13 cellular contexts compared by ENCODE assay signal in the genomic region with DNA sequence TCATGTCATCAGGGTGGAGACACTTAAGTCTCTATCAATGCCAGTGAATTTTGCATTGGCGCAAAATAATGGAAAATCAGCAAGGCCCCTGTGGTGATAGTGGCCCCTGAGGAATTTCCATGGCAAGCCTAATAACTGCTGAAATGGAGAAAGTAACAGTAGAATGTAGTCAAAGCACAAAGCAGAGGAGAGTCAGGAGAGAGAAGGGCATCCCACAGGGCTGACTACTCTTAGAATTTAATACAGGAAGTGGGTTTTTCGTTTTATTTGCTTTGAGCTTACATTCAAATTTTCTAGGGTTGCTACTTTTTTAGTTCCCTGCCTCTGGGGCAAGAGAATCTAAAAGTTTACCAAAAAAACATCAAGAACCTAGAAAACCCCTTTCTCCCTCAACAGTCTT. TPM values are rescaled to one million over a fixed set of nuclear protein-coding genes. Genes with fewer than 3 reads are reported as not detected.
A peak's percentile ranks its signal among the peaks of the same experiment; 100 is the strongest.
DNase-seq lines count a peak whose midpoint lies in the region; TF ChIP-seq lines count a peak whose summit lies in the region.
"Had no signal": no experiment of that assay in that cellular context is flagged by ENCODE, and none has a peak within 500 bp of the region (broad histone marks: within the 10 kb centered on the region; RNA-seq: fewer than 3 reads in every experiment).

No MANE protein-coding gene starts in this region.

- TF ChIP-seq CTCF in OCI-LY7 (conservative IDR thresholded peaks at IDR 0.05; ENCODE audit: low read length) (no peak), chondrocyte (IDR thresholded peaks at IDR 0.05) (no peak), transverse colon (IDR thresholded peaks at IDR 0.05) (no peak)

- H2AFZ ChIP-seq in OCI-LY7 (ENCODE audit: low read length), result no peak overlapping the region

- H3K27me3 ChIP-seq in thymus (ENCODE audit: control insufficient read depth, insufficient read depth) (no peaks in the 10 kb centered on the region), transverse colon (no peaks in the 10 kb centered on the region)
- H3K27me3 ChIP-seq: ovary had no signal

- peaks cover 25% of the 10 kb centered on the region for H3K4me1 Mint-ChIP-seq in activated naive CD4-positive, alpha-beta T cell treated with anti-CD3 and anti-CD28 coated beads, Interleukin-2, amount 50 U/mL, for 24 hours
- H3K4me1 Mint-ChIP-seq in chondrocyte (ENCODE audit: low read depth), result peaks cover 12% of the 10 kb centered on the region

- H3K4me3 ChIP-seq in OCI-LY7 (ENCODE audit: low read depth, low read length, poor library complexity, severe bottlenecking) (no peak overlapping the region), thymus (ENCODE audit: low read length) (no peak overlapping the region), transverse colon (no peak overlapping the region)
- H3K4me3 ChIP-seq: ovary had no signal

- CTCF ChIA-PET in OCI-LY7 (lab: Charles Lee; ENCODE audit: unreplicated experiment), result no interaction called here

- no peaks in the 10 kb centered on the region for H3K9me3 Mint-ChIP-seq in activated naive CD4-positive, alpha-beta T cell treated with anti-CD3 and anti-CD28 coated beads, Interleukin-2, amount 50 U/mL, for 24 hours
- no peaks in the 10 kb centered on the region for H3K9me3 Mint-ChIP-seq in chondrocyte (ENCODE audit: low read depth)
- H3K9me3 Mint-ChIP-seq: activated naive CD8-positive, alpha-beta T cell treated with anti-CD3 and anti-CD28 coated beads, Interleukin-2, amount 10 ng/mL, durations not matched to agents 7 days and 5 days had no signal

- peak overlapping the region; percentile 57 for H3K4me2 ChIP-seq in OCI-LY7 (ENCODE audit: low read length)

- no peaks in the 10 kb centered on the region for H3K27me3 Mint-ChIP-seq in activated naive CD4-positive, alpha-beta T cell treated with anti-CD3 and anti-CD28 coated beads, Interleukin-2, amount 50 U/mL, for 24 hours
- H3K27me3 Mint-ChIP-seq in chondrocyte (ENCODE audit: low read depth), result no peaks in the 10 kb centered on the region
- H3K27me3 Mint-ChIP-seq: activated naive CD8-positive, alpha-beta T cell treated with anti-CD3 and anti-CD28 coated beads, Interleukin-2, amount 10 ng/mL, durations not matched to agents 7 days and 5 days had no signal

- WGBS in thymus, result 52% methylated on average over 2 of the region's 2 CpGs
- WGBS in transverse colon (ENCODE audit: low coverage in 1 of 2), 2 donors, result 59 to 73% methylated on average over 2 of the region's 2 CpGs

- peak overlapping the region; percentile 63 for H3K27ac Mint-ChIP-seq in activated naive CD4-positive, alpha-beta T cell treated with anti-CD3 and anti-CD28 coated beads, Interleukin-2, amount 50 U/mL, for 24 hours
- H3K27ac Mint-ChIP-seq in chondrocyte (ENCODE audit: unreplicated experiment), result peak overlapping the region; percentile 49
- H3K27ac Mint-ChIP-seq: activated naive CD8-positive, alpha-beta T cell treated with anti-CD3 and anti-CD28 coated beads, Interleukin-2, amount 10 ng/mL, durations not matched to agents 7 days and 5 days had no signal

- in situ Hi-C loops in transverse colon (cut with MboI; ENCODE audit: low pct_ligation_motif_present in 1 of 4, low pct_unique_long_range_greater_than_20kb in 1 of 4, low sequenced_read_pairs in 3 of 4), result loop anchor here in 1 of 4 donors (25.0 kb wide), 1 partner anchor 227 kb away; no protein-coding TSS in a partner anchor

- no peaks in the 10 kb centered on the region for H3K9me2 ChIP-seq in OCI-LY7 (ENCODE audit: insufficient read depth, low read length)

- H3K36me3 ChIP-seq in OCI-LY7 (ENCODE audit: insufficient read depth, low read length) (peaks cover 97% of the 10 kb centered on the region), thymus (ENCODE audit: control insufficient read depth, insufficient read depth) (peaks cover 3% of the 10 kb centered on the region), transverse colon (peaks cover 0 to 34% (median 14%) of the 10 kb centered on the region in 4 donors)
- H3K36me3 ChIP-seq: ovary had no signal

- H3K36me3 Mint-ChIP-seq in activated naive CD4-positive, alpha-beta T cell treated with anti-CD3 and anti-CD28 coated beads, Interleukin-2, amount 50 U/mL, for 24 hours, result peaks cover 41% of the 10 kb centered on the region
- peaks cover 29% of the 10 kb centered on the region for H3K36me3 Mint-ChIP-seq in chondrocyte (ENCODE audit: low read depth)

- no TSS peak for BruUV-seq in OCI-LY7 (replicated peaks; lab: Mats Ljungman, UMichigan)

- intact Hi-C loops in OCI-LY7 (cut with micrococcal nuclease; ENCODE audit: unreplicated experiment) (no loop called here), transverse colon (cut with DNase I; ENCODE audit: low total_unique reads) (no loop called here)

- TF ChIP-seq POLR2A in transverse colon (IDR thresholded peaks at IDR 0.05), result no peak

- no peaks in the 10 kb centered on the region for H3K79me2 ChIP-seq in OCI-LY7 (ENCODE audit: insufficient read depth, low read depth, low read length)

- DNase-seq in activated naive CD4-positive, alpha-beta T cell (lab: John Stamatoyannopoulos, UW), result no peak
- DNase-seq in OCI-LY7 (ENCODE audit: low spot score), result peak; percentile 27
- DNase-seq in chondrocyte (ENCODE audit: low spot score), result no peak
- no peak for DNase-seq in DMS114 treated with DMSO at 0.1 percent for 48 hours (lab: John Stamatoyannopoulos, UW; ENCODE audit: unreplicated experiment)
- DNase-seq in transverse colon, result no peak
- DNase-seq in glomerular visceral epithelial cell (ENCODE audit: extremely low spot score), result no peak
- DNase-seq: activated naive CD8-positive, alpha-beta T cell treated with anti-CD3 and anti-CD28 coated beads, Interleukin-2, amount 10 ng/mL, durations not matched to agents 7 days and 5 days; effector CD8-positive, alpha-beta T cell; hypothalamus; OCI-M1; ovary had no signal

- H3K4me3 Mint-ChIP-seq in activated naive CD4-positive, alpha-beta T cell treated with anti-CD3 and anti-CD28 coated beads, Interleukin-2, amount 50 U/mL, for 24 hours, result no peak overlapping the region
- no peak overlapping the region for H3K4me3 Mint-ChIP-seq in chondrocyte (ENCODE audit: unreplicated experiment)
- H3K4me3 Mint-ChIP-seq: activated naive CD8-positive, alpha-beta T cell treated with anti-CD3 and anti-CD28 coated beads, Interleukin-2, amount 10 ng/mL, durations not matched to agents 7 days and 5 days had no signal

- no peaks in the 10 kb centered on the region for H4K20me1 ChIP-seq in OCI-LY7 (ENCODE audit: insufficient read depth, low read length)

- TF ChIP-seq EP300 in transverse colon (IDR thresholded peaks at IDR 0.05; ENCODE audit: low read depth), result no peak

- POLR2A ChIA-PET in OCI-LY7 (lab: Charles Lee), result interaction anchor here (1.1 to 1.3 kb wide), 3 partner anchors 9 to 22 kb away, joined by 3 read pairs; no protein-coding TSS in a partner anchor

- H3K4me1 ChIP-seq in OCI-LY7 (ENCODE audit: insufficient read depth, low read length, poor library complexity, severe bottlenecking), result peaks cover 22% of the 10 kb centered on the region
- H3K4me1 ChIP-seq in thymus (ENCODE audit: control insufficient read depth, insufficient read depth, low read length), result no peaks in the 10 kb centered on the region
- H3K4me1 ChIP-seq in transverse colon, result no peaks in the 10 kb centered on the region

- H3K27ac ChIP-seq in OCI-LY7 (ENCODE audit: low read depth, low read length, poor library complexity, severe bottlenecking) (peak overlapping the region; percentile 38), thymus (ENCODE audit: low read depth) (peak overlapping the region; percentile 2), transverse colon (no peak overlapping the region)
- H3K27ac ChIP-seq: ovary had no signal

- H3K9me3 ChIP-seq in OCI-LY7 (ENCODE audit: low read length) (no peaks in the 10 kb centered on the region), thymus (ENCODE audit: control insufficient read depth) (no peaks in the 10 kb centered on the region), transverse colon (no peaks in the 10 kb centered on the region)
- H3K9me3 ChIP-seq: ovary had no signal

RNA-seq across cellular contexts. Expression of a gene that starts 39.0 kb away (rescaled TPM):
- 66.8 and 84.9 TPM in 2 replicates for total RNA-seq in OCI-LY7 (2014; rRNA removed; shearing (Covaris generic))
- total RNA-seq in OCI-LY7 (2022) (75.2 and 81.6 TPM in 2 replicates), chondrocyte (42.6 to 50.0 TPM (median 44.8 TPM) in 3 replicates), transverse colon (100 to 1,000 TPM in 1 of 4 donors, 10 to 100 TPM in 3; 16.1 to 135 (median 70.9) TPM)
- 40.3 TPM for polyA plus RNA-seq in thymus

RNA-seq across cellular contexts. Expression of a gene that starts 39.4 kb away (rescaled TPM):
- 10.3 and 11.9 TPM in 2 replicates for total RNA-seq in OCI-LY7 (2014; rRNA removed; shearing (Covaris generic))
- 13.0 and 15.2 TPM in 2 replicates for total RNA-seq in OCI-LY7 (2022)
- 18.0 to 23.3 TPM (median 21.8 TPM) in 3 replicates for total RNA-seq in chondrocyte
- polyA plus RNA-seq in thymus, result 13.1 TPM
- total RNA-seq in transverse colon, result 10 to 100 TPM in 2 of 4 donors, 1 to 10 TPM in 1, under 1 TPM in 1; 0.75 to 22.5 (median 12.0) TPM

Comparison
In these comparisons a context has a peak if more than half of its experiments do, and no peak if none do; other contexts are left out.
1. H3K27ac ChIP-seq: peak in OCI-LY7 (single experiment) and thymus (single experiment); none in transverse colon (0 of 4).